In the genomic region with DNA sequence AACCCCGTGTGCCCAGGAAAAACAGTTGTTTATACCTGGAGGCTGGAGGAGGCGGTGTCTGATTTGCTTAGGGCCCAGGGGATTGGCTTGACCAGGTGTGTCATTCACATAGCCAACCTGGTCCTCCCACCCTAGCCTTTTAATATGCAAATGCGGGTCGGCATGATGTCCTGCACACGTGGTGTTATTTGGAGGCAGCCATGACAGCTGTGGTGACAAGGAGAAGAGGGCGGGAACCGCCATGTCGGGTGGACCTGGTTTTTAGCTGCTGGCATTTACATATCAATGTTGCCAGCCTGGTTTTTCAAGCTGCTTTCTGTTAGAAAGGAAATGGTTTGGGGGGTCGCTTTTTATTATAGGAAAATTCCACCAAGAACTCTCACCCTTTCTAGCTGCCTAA, we compare ENCODE assay signal across 18 cellular contexts.
"Had no signal": no experiment of that assay in that cellular context is flagged by ENCODE, and none has a peak within 500 bp of the region (broad histone marks: within the 10 kb centered on the region; RNA-seq: fewer than 3 reads in every experiment).

No MANE protein-coding gene starts in this region.

- ATAC-seq: activated CD4-positive, alpha-beta T cell treated with anti-CD3 and anti-CD28 coated beads for 36 hours; activated CD8-positive, alpha-beta T cell treated with anti-CD3 and anti-CD28 coated beads for 36 hours; activated naive CD4-positive, alpha-beta T cell treated with anti-CD3 and anti-CD28 coated beads, Interleukin-2, amount 50 U/mL, for 72 hours; activated T-cell treated with anti-CD3 and anti-CD28 coated beads, Interleukin-2, amount 50 U/mL, for 72 hours; body of pancreas; gastroesophageal sphincter; left cardiac atrium; sciatic nerve had no signal

- H3K27ac ChIP-seq: body of pancreas, gastroesophageal sphincter, upper lobe of left lung, VCaP had no signal

- H3K9me3 ChIP-seq: body of pancreas, gastroesophageal sphincter, upper lobe of left lung had no signal

- H3K36me3 ChIP-seq: gastroesophageal sphincter, upper lobe of left lung had no signal

- DNase-seq: activated CD4-positive, alpha-beta T cell treated with anti-CD3 and anti-CD28 coated beads for 36 hours; activated CD8-positive, alpha-beta memory T cell treated with anti-CD3 and anti-CD28 coated beads, Interleukin-2, amount 50 U/mL, for 48 hours; activated CD8-positive, alpha-beta T cell treated with anti-CD3 and anti-CD28 coated beads for 36 hours; activated gamma-delta T cell; activated T-cell treated with anti-CD3 and anti-CD28 coated beads, Interleukin-2, amount 50 U/mL, for 72 hours; body of pancreas; left cardiac atrium; midbrain; stimulated activated naive CD8-positive, alpha-beta T cell treated with anti-CD3 and anti-CD28 coated beads, Interleukin-15, amount 100 ng/mL, for 72 hours; T1000; upper lobe of left lung had no signal

- H3K4me1 ChIP-seq: body of pancreas, gastroesophageal sphincter, upper lobe of left lung had no signal

- H3K27me3 ChIP-seq: body of pancreas, gastroesophageal sphincter, upper lobe of left lung had no signal

- H3K4me3 ChIP-seq: body of pancreas, gastroesophageal sphincter, lung, upper lobe of left lung had no signal

- FAIRE-seq: colon, endometrium had no signal
